ENCODE assay signal across 10 cellular contexts in the genomic region with DNA sequence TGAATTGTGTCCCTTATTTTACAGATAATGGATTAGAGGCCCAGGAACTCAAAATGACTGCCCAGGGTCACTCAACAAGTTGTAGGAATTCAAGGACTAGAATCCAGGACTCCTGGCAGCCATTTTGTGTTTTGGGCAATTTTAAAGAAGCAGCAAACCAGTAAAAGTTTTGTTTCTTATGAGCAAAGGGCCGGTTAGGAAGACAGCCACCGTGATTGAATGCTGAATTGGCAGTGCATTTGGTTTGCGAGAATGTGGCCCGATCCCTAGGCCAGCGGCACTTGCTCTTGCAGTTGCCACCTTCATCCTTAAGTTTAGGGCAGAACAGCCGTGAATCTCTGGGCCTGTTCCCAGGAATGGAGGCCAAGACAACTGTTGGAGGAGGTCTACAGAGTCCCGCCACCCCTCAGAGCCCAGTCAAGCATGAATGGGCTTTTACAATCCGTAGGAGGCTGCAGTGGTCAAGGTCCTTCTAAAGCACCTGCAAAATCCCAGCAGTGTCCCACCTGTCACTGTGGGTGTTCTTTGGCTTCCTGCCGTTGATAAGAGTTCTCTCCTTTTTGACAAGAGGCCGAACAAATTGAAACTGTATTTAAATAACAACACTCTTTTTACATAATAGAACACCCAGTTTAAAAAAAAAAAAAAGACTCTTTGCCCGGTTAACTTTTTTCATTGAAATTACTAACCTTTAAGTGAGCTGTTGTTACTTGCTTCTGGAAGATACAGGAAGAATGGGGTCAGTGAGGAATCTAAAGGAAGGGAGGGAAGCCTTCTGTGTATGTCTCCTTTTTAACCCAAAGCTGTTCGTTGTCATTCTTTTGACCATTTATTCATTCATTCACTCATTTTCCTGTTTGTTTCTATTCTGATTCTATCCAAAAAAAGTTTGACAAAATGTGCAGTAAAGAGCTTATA.
DNase-seq lines count a peak whose midpoint lies in the region; ATAC-seq and TF ChIP-seq lines count a peak whose summit lies in the region.
"Had no signal": no experiment of that assay in that cellular context is flagged by ENCODE, and none has a peak within 500 bp of the region (broad histone marks: within the 10 kb centered on the region; RNA-seq: fewer than 3 reads in every experiment).

No MANE protein-coding gene starts in this region.

- H3K27ac ChIP-seq in C4-2B (peak overlapping the region; percentile 63), Panc1 (ENCODE audit: low read length) (peak overlapping the region; percentile 99), right atrium auricular region (peak overlapping the region; percentile 46 to 59), ovary (peak overlapping the region; percentile 4 to 76)
- H3K27ac ChIP-seq: BLaER1 had no signal

- BruUV-seq in Panc1 (replicated peaks; lab: Mats Ljungman, UMichigan): no TSS peak

- CTCF ChIA-PET in Panc1 (lab: Charles Lee): no interaction called here

- H3K27me3 ChIP-seq in Panc1 (ENCODE audit: control insufficient read depth, insufficient read depth, low read length) (no peaks in the 10 kb centered on the region), right atrium auricular region (no peaks in the 10 kb centered on the region), ovary (no peaks in the 10 kb centered on the region)
- H3K27me3 ChIP-seq: BLaER1 had no signal

- no peaks in the 10 kb centered on the region for H3K9me3 ChIP-seq in Panc1 (ENCODE audit: control insufficient read depth, insufficient read depth, low read depth, low read length)
- no peaks in the 10 kb centered on the region for H3K9me3 ChIP-seq in right atrium auricular region
- H3K9me3 ChIP-seq in ovary: no peaks in the 10 kb centered on the region
- H3K9me3 ChIP-seq: BLaER1 had no signal

- TF ChIP-seq CTCF in C4-2B (conservative IDR thresholded peaks at IDR 0.05) (no peak), Panc1 (IDR thresholded peaks at IDR 0.05) (no peak), right atrium auricular region (IDR thresholded peaks at IDR 0.05) (no peak), ovary (IDR thresholded peaks at IDR 0.05) (no peak), foreskin fibroblast (IDR thresholded peaks at IDR 0.05; ENCODE audit: low read depth, low read length) (no peak)

- in situ Hi-C loops in Panc1 (cut with HindIII; ENCODE audit: low pct_unique_long_range_greater_than_20kb, low sequenced_read_pairs): no loop called here

- intact Hi-C loops in Panc1 (cut with micrococcal nuclease; ENCODE audit: unreplicated experiment): loop anchor here (10.0 kb wide), 1 partner anchor 172 kb away; no protein-coding TSS in a partner anchor
- intact Hi-C loops in ovary (cut with DNase I): no loop called here

- no peaks in the 10 kb centered on the region for H3K36me3 ChIP-seq in Panc1 (ENCODE audit: control insufficient read depth, insufficient read depth, low read length)
- no peaks in the 10 kb centered on the region for H3K36me3 ChIP-seq in right atrium auricular region
- H3K36me3 ChIP-seq in ovary: no peaks in the 10 kb centered on the region
- H3K36me3 ChIP-seq: BLaER1 had no signal

- POLR2A ChIA-PET in Panc1 (lab: Charles Lee): interaction anchor here (0.7 kb wide), 1 partner anchor 266 kb away, joined by 5 read pairs; no protein-coding TSS in a partner anchor

- no peak for TF ChIP-seq POLR2A in ovary (IDR thresholded peaks at IDR 0.05)

- DNase-seq in Panc1 (ENCODE audit: low read depth, low spot score): no peak
- no peak for DNase-seq in right atrium auricular region (ENCODE audit: low spot score)
- DNase-seq in ovary: peak in 2 of 5 donors; percentile 33 to 43
- no peak for DNase-seq in stimulated activated CD4-positive, alpha-beta T cell treated with anti-CD3 and anti-CD28 coated beads, Interleukin-1b, Interleukin-23, amount 100 ng/mL, for 48 hours
- DNase-seq in foreskin fibroblast: no peak
- DNase-seq: T-helper 1 cell had no signal

- peak overlapping the region; percentile 31 to 51; a peak in 3 of 4 replicates for H3K4me3 ChIP-seq in Panc1 (ENCODE audit: low read depth in 2 of 2, low read length in 2 of 2)
- peak overlapping the region in 1 of 2 donors; percentile 26 for H3K4me3 ChIP-seq in right atrium auricular region
- H3K4me3 ChIP-seq in ovary: no peak overlapping the region
- H3K4me3 ChIP-seq in foreskin fibroblast (ENCODE audit: low read depth in 1 of 2, low read length in 2 of 2): no peak overlapping the region
- H3K4me3 ChIP-seq: BLaER1 had no signal

- ATAC-seq in Panc1: no peak
- no peak for ATAC-seq in GM18511 (IDR thresholded peaks at IDR 0.05; ENCODE audit: unreplicated experiment)
- no peak for ATAC-seq in HG03135 (IDR thresholded peaks at IDR 0.05; ENCODE audit: unreplicated experiment)

- H3K4me1 ChIP-seq in Panc1 (ENCODE audit: control insufficient read depth, insufficient read depth, low read length) (peaks cover 66% of the 10 kb centered on the region), right atrium auricular region (peaks cover 0 to 66% of the 10 kb centered on the region in 2 donors), ovary (ENCODE audit: insufficient read depth) (peaks cover 28% of the 10 kb centered on the region)
- H3K4me1 ChIP-seq: BLaER1 had no signal

- 37 to 41% (median 38%) methylated on average over 12 of the region's 12 CpGs for WGBS in ovary, 3 donors

- TF ChIP-seq EP300 in ovary (IDR thresholded peaks at IDR 0.05): no peak

Comparison
In these comparisons a context has a peak if more than half of its experiments do, and no peak if none do; other contexts are left out.
1. H3K27ac ChIP-seq: peak in every context shown above with its lines; median percentile 99 in Panc1; 63 in C4-2B; 52 in right atrium auricular region; 40 in ovary.
2. H3K4me3 ChIP-seq: peak in Panc1 (2 of 2); none in ovary (single experiment) and foreskin fibroblast (0 of 2).